Comparison of ENCODE assay signal across 18 cellular contexts in genomic region chr14:32331227-32331597, GRCh38. TPM values are rescaled to one million over a fixed set of nuclear protein-coding genes. Genes with fewer than 3 reads are reported as not detected.
DNase-seq lines count a peak whose midpoint lies in the region; ATAC-seq and TF ChIP-seq lines count a peak whose summit lies in the region.
"Had no signal": no experiment of that assay in that cellular context is flagged by ENCODE, and none has a peak within 500 bp of the region (broad histone marks: within the 10 kb centered on the region; RNA-seq: fewer than 3 reads in every experiment).

No MANE protein-coding gene starts in this region.

- H3K9ac ChIP-seq in SK-N-SH, result peak overlapping the region; percentile 38

- TF ChIP-seq EP300 in SK-N-SH (IDR thresholded peaks at IDR 0.05; ENCODE audit: borderline replicate concordance in 1 of 2, low read depth in 1 of 2, low read length in 1 of 2), result no peak

- H3K4me2 ChIP-seq in SK-N-SH (peak overlapping the region; percentile 75), hepatocyte (no peak overlapping the region)

- H3K4me3 ChIP-seq in SK-N-SH (ENCODE audit: low read depth in 2 of 2, low read length in 1 of 2) (peak overlapping the region; percentile 48 to 51), hepatocyte (no peak overlapping the region)
- H3K4me3 ChIP-seq: right lobe of liver had no signal

- CTCF ChIA-PET in SK-N-SH (lab: Yijun Ruan, JAX), result interaction anchor here (0.8 to 3.9 kb wide), 6 partner anchors 9 to 821 kb away, joined by 3 to 16 read pairs (median 3); no protein-coding TSS in a partner anchor

- H4K20me1 ChIP-seq in SK-N-SH (ENCODE audit: insufficient read depth) (no peaks in the 10 kb centered on the region), hepatocyte (ENCODE audit: insufficient read depth, poor library complexity, severe bottlenecking) (no peaks in the 10 kb centered on the region)

- H3K27ac ChIP-seq in SK-N-SH (ENCODE audit: low read depth in 2 of 2, low read length in 1 of 2), result peak overlapping the region; percentile 36 to 86; a peak in 3 of 4 replicates
- peak overlapping the region; percentile 44 for H3K27ac ChIP-seq in hepatocyte
- H3K27ac ChIP-seq: epithelial cell of prostate, right lobe of liver had no signal

- H3F3A ChIP-seq in SK-N-SH (replicated peaks; ENCODE audit: insufficient read depth), result peaks cover 4% of the 10 kb centered on the region

- peak; percentile 63 for ATAC-seq in sciatic nerve
- no peak for ATAC-seq in HG03139 (IDR thresholded peaks at IDR 0.05; ENCODE audit: unreplicated experiment)
- ATAC-seq: left lobe of liver; naive thymus-derived CD4-positive, alpha-beta T cell; right lobe of liver had no signal

- 54% methylated on average over 5 of the region's 5 CpGs for WGBS in SK-N-SH (ENCODE audit: low lambda C conversion rate)
- 67% methylated on average over 5 of the region's 5 CpGs for WGBS in hepatocyte (ENCODE audit: low lambda C conversion rate, missing lambda C conversion rate)

- H3K36me3 ChIP-seq in SK-N-SH (replicated peaks in 1 of 2; ENCODE audit: control insufficient read depth in 1 of 2, insufficient read depth in 2 of 2, low read length in 1 of 2) (no peaks in the 10 kb centered on the region), hepatocyte (replicated peaks; ENCODE audit: insufficient read depth, low read depth) (no peaks in the 10 kb centered on the region)
- H3K36me3 ChIP-seq: right lobe of liver had no signal

- peak overlapping the region; percentile 43; the same call in 1 of the 2 replicates for H2AFZ ChIP-seq in SK-N-SH (ENCODE audit: low read depth)
- H2AFZ ChIP-seq in hepatocyte, result peak overlapping the region; percentile 30

- POLR2A ChIA-PET in SK-N-SH (lab: Yijun Ruan, JAX), result no interaction called here

- H3K4me1 ChIP-seq in SK-N-SH (ENCODE audit: control insufficient read depth in 1 of 2, insufficient read depth in 2 of 2, low read depth in 1 of 2, low read length in 1 of 2) (peaks cover 0 to 12% of the 10 kb centered on the region in 2 experiments; a peak in 2 of 4 replicates), hepatocyte (ENCODE audit: insufficient read depth) (peaks cover 20% of the 10 kb centered on the region)
- H3K4me1 ChIP-seq: right lobe of liver had no signal

- no peak for TF ChIP-seq RAD21 in SK-N-SH (IDR thresholded peaks at IDR 0.05; ENCODE audit: low read length)

- no peaks in the 10 kb centered on the region for H3K79me2 ChIP-seq in SK-N-SH (ENCODE audit: insufficient read depth)
- H3K79me2 ChIP-seq in hepatocyte, result no peaks in the 10 kb centered on the region

- intact Hi-C loops in sciatic nerve (cut with DNase I), result no loop called here

- H3K27me3 ChIP-seq in SK-N-SH (ENCODE audit: insufficient read depth) (no peaks in the 10 kb centered on the region), hepatocyte (no peaks in the 10 kb centered on the region)
- H3K27me3 ChIP-seq: right lobe of liver had no signal

- H3K9me2 ChIP-seq in SK-N-SH (no peaks in the 10 kb centered on the region), hepatocyte (replicated peaks; ENCODE audit: insufficient read depth) (no peaks in the 10 kb centered on the region)

- TF ChIP-seq CTCF in SK-N-SH (IDR thresholded peaks at IDR 0.05), result no peak
- TF ChIP-seq CTCF in hepatocyte (IDR thresholded peaks at IDR 0.05; ENCODE audit: poor library complexity), result no peak

- DNase-seq in NCI-H1417 (lab: John Stamatoyannopoulos, UW) (peak; percentile 56 to 82 (median 81)), NCI-H1417 treated with DMSO at 0.1 percent for 48 hours (lab: John Stamatoyannopoulos, UW) (no peak), SK-N-SH (no peak), hepatocyte (ENCODE audit: low spot score) (no peak), sciatic nerve (ENCODE audit: low spot score) (no peak), putamen (ENCODE audit: low spot score) (no peak), cortex of kidney (lab: John Stamatoyannopoulos, UW) (no peak)
- DNase-seq: activated CD4-positive, alpha-beta T cell treated with anti-CD3 and anti-CD28 coated beads for 48 hours; activated T-cell treated with anti-CD3 and anti-CD28 coated beads, Interleukin-2, amount 50 U/mL, for 24 hours; CD4-positive, alpha-beta memory T cell; naive thymus-derived CD4-positive, alpha-beta T cell; NCI-H82; right lobe of liver; stimulated activated CD4-positive, alpha-beta T cell treated with anti-CD3 and anti-CD28 coated beads, Interleukin-4, amount 100 ng/mL, for 24 hours; T-helper 2 cell had no signal

- H3K9me3 ChIP-seq in SK-N-SH (no peaks in the 10 kb centered on the region), hepatocyte (ENCODE audit: low read depth) (no peaks in the 10 kb centered on the region)
- H3K9me3 ChIP-seq: right lobe of liver had no signal

TF ChIP-seq in SK-N-SH, 30 proteins besides CTCF, POLR2A, EP300 and RAD21 (continues in another document):
- no peak for TF ChIP-seq RCOR1 (IDR thresholded peaks at IDR 0.05; ENCODE audit: low read length)
- no peak for TF ChIP-seq USF2 (IDR thresholded peaks at IDR 0.05; ENCODE audit: borderline replicate concordance, low read depth, low read length)
- no peak for TF ChIP-seq TAF1 (IDR thresholded peaks at IDR 0.05; ENCODE audit: borderline replicate concordance, low read depth, low read length)
- TF ChIP-seq TCF12 (IDR thresholded peaks at IDR 0.05), result no peak
- TF ChIP-seq RXRA (IDR thresholded peaks at IDR 0.05; ENCODE audit: borderline replicate concordance, low read depth), result no peak
- no peak for TF ChIP-seq IRF3 (IDR thresholded peaks at IDR 0.05; ENCODE audit: low read depth, low read length)
- no peak for TF ChIP-seq YY1 (IDR thresholded peaks at IDR 0.05; ENCODE audit: low read depth)
- TF ChIP-seq FOXM1 (IDR thresholded peaks at IDR 0.05; ENCODE audit: low read depth), result no peak
- no peak for TF ChIP-seq MXI1 (IDR thresholded peaks at IDR 0.05; ENCODE audit: low read depth, low read length)
- TF ChIP-seq TEAD4 (IDR thresholded peaks at IDR 0.05; ENCODE audit: borderline replicate concordance, insufficient read depth), result no peak
- no peak for TF ChIP-seq NFIC (IDR thresholded peaks at IDR 0.05; ENCODE audit: borderline replicate concordance)
- no peak for TF ChIP-seq REST (IDR thresholded peaks at IDR 0.05; ENCODE audit: low read depth, low read length)
- no peak for TF ChIP-seq POLR2AphosphoS5 (IDR thresholded peaks at IDR 0.05; ENCODE audit: low read depth, low read length)
- TF ChIP-seq MEF2A (IDR thresholded peaks at IDR 0.05; ENCODE audit: borderline replicate concordance, low read depth), result no peak
- TF ChIP-seq MAX (IDR thresholded peaks at IDR 0.05; ENCODE audit: low read depth), result no peak

RNA-seq across cellular contexts. Expression of gene AKAP6, which starts 2.1 kb away (rescaled TPM):
- 1.7 and 4.1 TPM in 2 replicates for polyA plus RNA-seq in SK-N-SH (2012; rRNA removed)
- 3.3 TPM in 2 replicates for polyA plus RNA-seq in SK-N-SH (2012; cell fraction: cytosol; rRNA removed)
- polyA plus RNA-seq in SK-N-SH (2012; cell fraction: nucleus; rRNA removed), result 4.3 and 5.7 TPM in 2 replicates
- total RNA-seq in hepatocyte, result 1.6 and 2.1 TPM in 2 replicates
- polyA plus RNA-seq in hepatocyte, result 0.46 and 1.1 TPM in 2 replicates
- 6.4 TPM for total RNA-seq in sciatic nerve

Comparison
In these comparisons a context has a peak if more than half of its experiments do, and no peak if none do; other contexts are left out.
1. DNase-seq: peak in NCI-H1417 (3 of 3); none in NCI-H1417 treated with DMSO at 0.1 percent for 48 hours (single experiment), SK-N-SH (single experiment), hepatocyte (single experiment), sciatic nerve (single experiment), putamen (single experiment) and cortex of kidney (single experiment).